In genomic region chr2:65782996-65783650, GRCh38 we compare ENCODE assay signal across 18 cellular contexts.
DNase-seq lines count a peak whose midpoint lies in the region; ATAC-seq, FAIRE-seq and TF ChIP-seq lines count a peak whose summit lies in the region.
"Had no signal": no experiment of that assay in that cellular context is flagged by ENCODE, and none has a peak within 500 bp of the region (broad histone marks: within the 10 kb centered on the region; RNA-seq: fewer than 3 reads in every experiment).

No MANE protein-coding gene starts in this region.

- no peaks in the 10 kb centered on the region for H3K27me3 ChIP-seq in bronchial epithelial cell (ENCODE audit: control insufficient read depth, insufficient read depth, low read length)
- H3K27me3 ChIP-seq in keratinocyte (ENCODE audit: control insufficient read depth, extremely low read depth, insufficient read depth, low read length): no peaks in the 10 kb centered on the region
- H3K27me3 ChIP-seq: BE2C had no signal

- POLR2A ChIA-PET in WTC11 (lab: Charles Lee): no interaction called here

- H3K4me3 Mint-ChIP-seq in WTC11: no peak overlapping the region
- H3K4me3 Mint-ChIP-seq: CD4-positive, alpha-beta memory T cell had no signal

- peak overlapping the region; percentile 70 for H3K27ac ChIP-seq in keratinocyte (ENCODE audit: control insufficient read depth, insufficient read depth, low read length)
- H3K27ac ChIP-seq: A549, C4-2B had no signal

- no peaks in the 10 kb centered on the region for H3K36me3 ChIP-seq in bronchial epithelial cell (ENCODE audit: control insufficient read depth, insufficient read depth, low read length)
- no peaks in the 10 kb centered on the region for H3K36me3 ChIP-seq in keratinocyte (ENCODE audit: control insufficient read depth in 2 of 2, extremely low read depth in 1 of 2, insufficient read depth in 2 of 2, low read length in 2 of 2)
- H3K36me3 ChIP-seq: BE2C had no signal

- peaks cover 12% of the 10 kb centered on the region for H3K4me1 Mint-ChIP-seq in WTC11
- H3K4me1 Mint-ChIP-seq: CD4-positive, alpha-beta memory T cell had no signal

- H3K4me2 ChIP-seq in keratinocyte (ENCODE audit: control insufficient read depth, extremely low read depth, insufficient read depth, low read depth, low read length): peak overlapping the region; percentile 77
- H3K4me2 ChIP-seq: A549 had no signal

- no peaks in the 10 kb centered on the region for H3K36me3 Mint-ChIP-seq in WTC11
- H3K36me3 Mint-ChIP-seq: CD4-positive, alpha-beta memory T cell had no signal

- H3K9ac ChIP-seq in keratinocyte (ENCODE audit: control insufficient read depth, extremely low read depth, insufficient read depth, low read length): peak overlapping the region; percentile 44

- H3K9me3 Mint-ChIP-seq in WTC11: no peaks in the 10 kb centered on the region

- DNase-seq in NCI-H82 treated with DMSO at 0.1 percent for 48 hours (lab: John Stamatoyannopoulos, UW; ENCODE audit: unreplicated experiment) (peak; percentile 42), bronchial epithelial cell (ENCODE audit: low read depth) (peak; percentile 92), keratinocyte (ENCODE audit: low read depth, low spot score) (no peak), WTC11 (ENCODE audit: low spot score) (no peak), epidermal melanocyte (ENCODE audit: insufficient read length, low spot score) (no peak)
- DNase-seq: BE2C; CD4-positive, alpha-beta memory T cell; DMS153; DMS79 treated with DMSO at 0.1 percent for 48 hours; EL; IMR-90 had no signal

- no peaks in the 10 kb centered on the region for H4K20me1 ChIP-seq in keratinocyte (ENCODE audit: control insufficient read depth, extremely low read depth, insufficient read depth, low read length)

- ATAC-seq in WTC11 (no peak), GM18502 (IDR thresholded peaks at IDR 0.05; ENCODE audit: poor library complexity, unreplicated experiment) (no peak)
- ATAC-seq: A549, HCT116 had no signal

- CTCF ChIA-PET in WTC11 (lab: Charles Lee): no interaction called here

- H2AFZ ChIP-seq in keratinocyte (ENCODE audit: control insufficient read depth, low read length): peak overlapping the region; percentile 66

- dilution Hi-C loops in keratinocyte (cut with MboI; ENCODE audit: extremely low pct_ligation_motif_present, low sequenced_read_pairs): no loop called here

- no peaks in the 10 kb centered on the region for H3K9me1 ChIP-seq in keratinocyte (ENCODE audit: control insufficient read depth, extremely low read depth, insufficient read depth, low read length)

- H3K27me3 Mint-ChIP-seq in WTC11 (ENCODE audit: low read depth): no peaks in the 10 kb centered on the region

- H3K27ac Mint-ChIP-seq in WTC11: no peak overlapping the region
- H3K27ac Mint-ChIP-seq: CD4-positive, alpha-beta memory T cell had no signal

- no peak for FAIRE-seq in bronchial epithelial cell (lab: Jason Lieb, UNC)
- peak; percentile 66 for FAIRE-seq in keratinocyte (lab: Jason Lieb, UNC)
- FAIRE-seq: A549, G401.6, GM12891, GM19239 had no signal

- TF ChIP-seq CTCF in bronchial epithelial cell (IDR thresholded peaks at IDR 0.05; ENCODE audit: insufficient read depth, low read length, severe bottlenecking) (no peak), keratinocyte (optimal IDR thresholded peaks at IDR 0.05 in 1 of 3, IDR thresholded peaks at IDR 0.05 in 1 of 3, conservative IDR thresholded peaks at IDR 0.05 in 1 of 3; ENCODE audit: extremely low read depth in 1 of 3, insufficient read depth in 2 of 3, low read length in 3 of 3) (no peak), WTC11 (IDR thresholded peaks at IDR 0.05) (no peak)

- no peaks in the 10 kb centered on the region for H3K79me2 ChIP-seq in keratinocyte (ENCODE audit: control insufficient read depth, insufficient read depth, low read length)

- peak overlapping the region; percentile 3 for H3K4me3 ChIP-seq in bronchial epithelial cell (ENCODE audit: low read depth, low read length)
- H3K4me3 ChIP-seq in keratinocyte (ENCODE audit: control insufficient read depth in 2 of 3, extremely low read depth in 1 of 3, insufficient read depth in 2 of 3, low read depth in 1 of 3, low read length in 3 of 3): peak overlapping the region in 2 of 3 experiments; percentile 34 to 54
- H3K4me3 ChIP-seq: A549 had no signal

- H3K9me3 ChIP-seq in keratinocyte (ENCODE audit: control insufficient read depth, low read depth, low read length): no peaks in the 10 kb centered on the region
- H3K9me3 ChIP-seq: A549, BE2C had no signal

- H3K4me1 ChIP-seq in keratinocyte (ENCODE audit: control insufficient read depth, extremely low read depth, insufficient read depth, low read length): peaks cover 13% of the 10 kb centered on the region
- H3K4me1 ChIP-seq: A549, BE2C had no signal

TF ChIP-seq in WTC11, 78 proteins besides CTCF, POLR2A, EP300 and RAD21:
- TF ChIP-seq GRHL2 (CRISPR knock-in tag; IDR thresholded peaks at IDR 0.05; ENCODE audit: insufficient replicate concordance, severe bottlenecking) (no peak), NFATC4 (CRISPR knock-in tag; IDR thresholded peaks at IDR 0.05) (no peak), STAT6 (CRISPR knock-in tag; conservative IDR thresholded peaks at IDR 0.05; ENCODE audit: low read depth) (no peak), ZNF121 (CRISPR knock-in tag; IDR thresholded peaks at IDR 0.05) (no peak), TEAD4 (CRISPR knock-in tag; IDR thresholded peaks at IDR 0.05) (no peak), ZNF416 (CRISPR knock-in tag; IDR thresholded peaks at IDR 0.05) (no peak), FOXP4 (CRISPR knock-in tag; IDR thresholded peaks at IDR 0.05) (no peak), ELF4 (CRISPR knock-in tag; IDR thresholded peaks at IDR 0.05; ENCODE audit: low read depth) (no peak)
TF ChIP-seq in WTC11: peak in this region for 0.

Comparison
In these comparisons a context has a peak if more than half of its experiments do, and no peak if none do; other contexts are left out.
1. DNase-seq: peak in NCI-H82 treated with DMSO at 0.1 percent for 48 hours (single experiment) and bronchial epithelial cell (single experiment); none in keratinocyte (single experiment), WTC11 (single experiment) and epidermal melanocyte (single experiment).